8 cellular contexts compared by ENCODE assay signal in the genomic region with DNA sequence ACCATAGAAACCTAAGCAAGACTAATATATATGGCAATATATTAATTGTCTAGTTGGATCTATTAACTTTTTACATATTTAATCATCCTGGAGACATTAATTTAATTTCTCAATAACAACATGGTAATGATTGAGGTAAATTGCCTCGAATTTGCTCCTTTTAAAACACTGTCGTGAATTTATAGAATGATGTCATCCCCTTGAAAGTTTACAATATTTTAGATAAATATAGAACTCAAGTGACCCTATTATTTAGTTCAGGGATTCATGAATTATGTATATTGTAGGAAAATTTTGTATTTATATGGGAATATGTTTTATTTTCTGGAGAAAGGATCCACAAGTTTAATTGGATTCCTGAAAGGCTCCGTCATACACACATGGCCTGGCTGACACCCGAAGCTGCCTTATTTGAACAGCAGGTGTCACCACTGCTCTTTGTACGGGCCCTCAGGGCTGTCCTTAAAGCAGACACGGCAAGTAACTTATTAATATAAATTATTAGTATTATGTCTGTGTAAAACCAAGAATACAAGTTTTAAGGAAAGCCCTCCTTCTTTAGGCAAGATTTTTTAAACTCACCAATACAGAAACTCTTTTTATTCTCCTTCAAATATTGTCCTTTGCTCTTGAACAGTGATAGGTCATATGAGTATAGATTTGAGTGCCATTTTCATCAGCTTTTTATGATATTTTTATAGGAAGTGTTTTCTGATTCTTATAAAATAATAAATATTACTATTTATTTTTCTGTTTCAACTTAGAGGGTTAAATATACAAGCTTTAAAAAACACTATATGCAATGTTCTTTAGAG.
DNase-seq lines count a peak whose midpoint lies in the region; ATAC-seq, FAIRE-seq and TF ChIP-seq lines count a peak whose summit lies in the region.

No MANE protein-coding gene starts in this region.

- in situ Hi-C loops in brain microvascular endothelial cell (cut with HindIII; ENCODE audit: low pct_ligation_motif_present, low sequenced_read_pairs): no loop called here

- TF ChIP-seq CTCF in brain microvascular endothelial cell (IDR thresholded peaks at IDR 0.05; ENCODE audit: low read depth, low read length, missing control alignments): peak; percentile 88

- DNase-seq in NCI-H2029 treated with DMSO at 0.1 percent for 48 hours (lab: John Stamatoyannopoulos, UW): peak; percentile 26
- DNase-seq in UCSD-AML1 (lab: John Stamatoyannopoulos, UW; ENCODE audit: unreplicated experiment): peak; percentile 53
- peak; percentile 83 for DNase-seq in brain microvascular endothelial cell
- DNase-seq in iris pigment epithelial cell (ENCODE audit: low read depth): peak; percentile 89
- DNase-seq in stimulated activated CD4-positive, alpha-beta T cell treated with anti-CD3 and anti-CD28 coated beads, Interleukin-15, amount 100 ng/mL, for 48 hours (ENCODE audit: low read depth in 2 of 2): peak; percentile 41 to 63

- H3K27me3 ChIP-seq in brain microvascular endothelial cell (replicated peaks): no peaks in the 10 kb centered on the region

- ATAC-seq in GM18502 (IDR thresholded peaks at IDR 0.05; ENCODE audit: poor library complexity, unreplicated experiment) (peak; percentile 57), HG02970 (IDR thresholded peaks at IDR 0.05; ENCODE audit: low FRiP score, unreplicated experiment) (peak; percentile 47)

- H3K4me3 ChIP-seq in brain microvascular endothelial cell (ENCODE audit: low read depth, low read length): no peak overlapping the region

- H3K27ac ChIP-seq in brain microvascular endothelial cell: no peak overlapping the region

- H3K36me3 ChIP-seq in brain microvascular endothelial cell (replicated peaks): peaks cover 6% of the 10 kb centered on the region

- peak; percentile 66 for FAIRE-seq in A204.1 (lab: Jason Lieb, UNC)

Comparison
In these comparisons a context has a peak if more than half of its experiments do, and no peak if none do; other contexts are left out.
1. DNase-seq: peak in every context shown above with its lines; median percentile 89 in iris pigment epithelial cell; 83 in brain microvascular endothelial cell; 53 in UCSD-AML1; 52 in stimulated activated CD4-positive, alpha-beta T cell treated with anti-CD3 and anti-CD28 coated beads, Interleukin-15, amount 100 ng/mL, for 48 hours; 26 in NCI-H2029 treated with DMSO at 0.1 percent for 48 hours.